In genomic region chr11:14908214-14908880, GRCh38 we compare ENCODE assay signal across 8 cellular contexts. TPM values are rescaled to one million over a fixed set of nuclear protein-coding genes. Genes with fewer than 3 reads are reported as not detected.
DNase-seq lines count a peak whose midpoint lies in the region; ATAC-seq and TF ChIP-seq lines count a peak whose summit lies in the region.

No MANE protein-coding gene starts in this region.

- peaks cover 5% of the 10 kb centered on the region for H3K4me1 Mint-ChIP-seq in brain

- no peak for TF ChIP-seq POLR2A in right lobe of liver (IDR thresholded peaks at IDR 0.05)

- 19% methylated on average over 6 of the region's 6 CpGs for WGBS in right lobe of liver (ENCODE audit: insufficient coverage, low coverage, low lambda C conversion rate, missing lambda C conversion rate)

- H3K27me3 ChIP-seq in Karpas-422 (ENCODE audit: low read length), result no peaks in the 10 kb centered on the region
- H3K27me3 ChIP-seq in right lobe of liver, result no peaks in the 10 kb centered on the region

- H3K9me3 Mint-ChIP-seq in brain, result peaks cover 0 to 4% (median 0%) of the 10 kb centered on the region in 5 experiments

- H3K4me3 Mint-ChIP-seq in brain, result no peak overlapping the region

- H3K36me3 ChIP-seq in Karpas-422 (ENCODE audit: insufficient read depth, low read length), result no peaks in the 10 kb centered on the region
- H3K36me3 ChIP-seq in right lobe of liver, result no peaks in the 10 kb centered on the region

- H3K9ac ChIP-seq in Karpas-422 (ENCODE audit: low read length), result no peak overlapping the region

- no peak overlapping the region for H3K27ac ChIP-seq in Karpas-422 (ENCODE audit: low read length)
- no peak overlapping the region for H3K27ac ChIP-seq in right lobe of liver

- H3K4me2 ChIP-seq in Karpas-422 (ENCODE audit: low read depth, low read length, poor library complexity, severe bottlenecking), result no peak overlapping the region

- DNase-seq in AG09319 (ENCODE audit: extremely low read depth, low read depth) (no peak), GM12864 (ENCODE audit: low read depth) (no peak), Karpas-422 (peak; percentile 73), OCI-M1 (lab: John Stamatoyannopoulos, UW) (peak; percentile 70), right lobe of liver (peak in 2 of 3 donors; percentile 16 to 46)
- DNase-seq in stimulated activated CD8-positive, alpha-beta memory T cell treated with anti-CD3 and anti-CD28 coated beads, Interleukin-4, amount 100 ng/mL, for 48 hours, result no peak

- H3K9me3 ChIP-seq in Karpas-422 (ENCODE audit: low read length) (no peaks in the 10 kb centered on the region), right lobe of liver (no peaks in the 10 kb centered on the region)

- H3K36me3 Mint-ChIP-seq in brain, result no peaks in the 10 kb centered on the region

- H2AFZ ChIP-seq in Karpas-422 (ENCODE audit: low read length), result no peak overlapping the region

- H3K4me3 ChIP-seq in GM12864 (ENCODE audit: low read depth, low read length) (no peak overlapping the region), Karpas-422 (ENCODE audit: low read length) (no peak overlapping the region), right lobe of liver (no peak overlapping the region)

- H3K79me2 ChIP-seq in Karpas-422 (ENCODE audit: low read length), result no peaks in the 10 kb centered on the region

- TF ChIP-seq CTCF in AG09319 (IDR thresholded peaks at IDR 0.05; ENCODE audit: low read depth, low read length) (peak; percentile 70), GM12864 (IDR thresholded peaks at IDR 0.05; ENCODE audit: low read depth, low read length, missing control alignments) (peak; percentile 64), brain (conservative IDR thresholded peaks at IDR 0.05) (peak; percentile 67 to 71), right lobe of liver (IDR thresholded peaks at IDR 0.05) (peak; percentile 57 to 74 (median 65))

- intact Hi-C loops in right lobe of liver (cut with DNase I), result loop anchor here (10.0 kb wide), 2 partner anchors 114 to 374 kb away; no protein-coding TSS in a partner anchor

- H4K20me1 ChIP-seq in Karpas-422 (ENCODE audit: insufficient read depth, low read depth, low read length), result no peaks in the 10 kb centered on the region

- H3K27me3 Mint-ChIP-seq in brain, result peaks cover 21% of the 10 kb centered on the region

- H3K4me1 ChIP-seq in Karpas-422 (ENCODE audit: low read length) (peaks cover 31% of the 10 kb centered on the region), right lobe of liver (peaks cover 0 to 13% (median 3%) of the 10 kb centered on the region in 4 donors)

- ATAC-seq in right lobe of liver (peak; percentile 43 to 70 (median 58)), GM21423 (IDR thresholded peaks at IDR 0.05; ENCODE audit: unreplicated experiment) (no peak)

- H3K27ac Mint-ChIP-seq in brain, result peak overlapping the region in 1 of 5 experiments; percentile 13

- no peaks in the 10 kb centered on the region for H3K9me2 ChIP-seq in Karpas-422 (replicated peaks; ENCODE audit: insufficient read depth, low read length)

RNA-seq across cellular contexts. Expression of gene CYP2R1, which starts 16.3 kb away (rescaled TPM):
- total RNA-seq in Karpas-422 (2014; rRNA removed; shearing (Covaris generic); ENCODE audit: low replicate concordance), result 19.6 and 36.9 TPM in 2 replicates
- 1.5 TPM for polyA plus RNA-seq in brain (ENCODE audit: insufficient read depth, low read depth, low replicate concordance)
- 10 to 100 TPM in 1 of 6 experiments, 1 to 10 TPM in 5; 4.3 to 11.6 (median 6.3) TPM for total RNA-seq in right lobe of liver

Comparison
In these comparisons a context has a peak if more than half of its experiments do, and no peak if none do; other contexts are left out.
1. DNase-seq: peak in Karpas-422 (single experiment), OCI-M1 (single experiment) and right lobe of liver (2 of 3); none in AG09319 (single experiment), GM12864 (single experiment) and stimulated activated CD8-positive, alpha-beta memory T cell treated with anti-CD3 and anti-CD28 coated beads, Interleukin-4, amount 100 ng/mL, for 48 hours (single experiment).
2. Peak in every context shown above with its lines, with median percentiles within 50 percentile points of each other: CTCF ChIP-seq.